ENCODE assay signal across 8 cellular contexts in genomic region chr14:74905595-74906142, GRCh38. TPM values are rescaled to one million over a fixed set of nuclear protein-coding genes. Genes with fewer than 3 reads are reported as not detected.
A peak's percentile ranks its signal among the peaks of the same experiment; 100 is the strongest.
DNase-seq lines count a peak whose midpoint lies in the region; ATAC-seq and TF ChIP-seq lines count a peak whose summit lies in the region.

No MANE protein-coding gene starts in this region.

- intact Hi-C loops in left cardiac atrium (cut with DNase I) (loop anchor here in 1 of 2 donors (5.0 kb wide), 1 partner anchor 43 kb away; no protein-coding TSS in a partner anchor), gastrocnemius medialis (cut with DNase I; ENCODE audit: low total_unique reads) (loop anchor here (1.0 kb wide), 1 partner anchor 44 kb away; no protein-coding TSS in a partner anchor)

- H3K36me3 Mint-ChIP-seq in activated naive CD8-positive, alpha-beta T cell treated with anti-CD3 and anti-CD28 coated beads, Interleukin-2, amount 10 ng/mL, durations not matched to agents 7 days and 5 days = peaks cover 14% of the 10 kb centered on the region

- H3K36me3 ChIP-seq in SU-DHL-6 (ENCODE audit: low read length) (peaks cover 13% of the 10 kb centered on the region), gastrocnemius medialis (peaks cover under 1 to 30% of the 10 kb centered on the region in 2 donors)

- peaks cover 19 to 30% of the 10 kb centered on the region in 2 donors for H3K4me1 ChIP-seq in gastrocnemius medialis

- H3K79me2 ChIP-seq in SU-DHL-6 (ENCODE audit: insufficient read depth, low read length) = no peaks in the 10 kb centered on the region

- H3K9me3 Mint-ChIP-seq in activated naive CD8-positive, alpha-beta T cell treated with anti-CD3 and anti-CD28 coated beads, Interleukin-2, amount 10 ng/mL, durations not matched to agents 7 days and 5 days = no peaks in the 10 kb centered on the region

- no peak for TF ChIP-seq POLR2A in gastrocnemius medialis (IDR thresholded peaks at IDR 0.05)

- no peak overlapping the region for H3K4me2 ChIP-seq in SU-DHL-6 (ENCODE audit: low read depth, low read length, poor library complexity, severe bottlenecking)

- H3K9me3 ChIP-seq in SU-DHL-6 (ENCODE audit: insufficient read depth, low read length) (no peaks in the 10 kb centered on the region), gastrocnemius medialis (no peaks in the 10 kb centered on the region)

- no peak overlapping the region for H3K4me3 Mint-ChIP-seq in activated naive CD8-positive, alpha-beta T cell treated with anti-CD3 and anti-CD28 coated beads, Interleukin-2, amount 10 ng/mL, durations not matched to agents 7 days and 5 days

- no peaks in the 10 kb centered on the region for H3K27me3 Mint-ChIP-seq in activated naive CD8-positive, alpha-beta T cell treated with anti-CD3 and anti-CD28 coated beads, Interleukin-2, amount 10 ng/mL, durations not matched to agents 7 days and 5 days

- POLR2A ChIA-PET in activated naive CD8-positive, alpha-beta T cell treated with anti-CD3 and anti-CD28 coated beads, Interleukin-2, amount 10 ng/mL, durations not matched to agents 7 days and 5 days (lab: Charles Lee) = interaction anchor here (1.0 to 3.2 kb wide), 6 partner anchors 26 to 53 kb away, joined by 3 to 51 read pairs (median 4); partner anchors contain the start of gene PROX2

- H4K20me1 ChIP-seq in SU-DHL-6 (ENCODE audit: low read depth, low read length) = no peaks in the 10 kb centered on the region

- no peak overlapping the region for H2AFZ ChIP-seq in SU-DHL-6 (ENCODE audit: low read depth, low read length, severe bottlenecking)

- in situ Hi-C loops in gastrocnemius medialis (cut with MboI; ENCODE audit: low sequenced_read_pairs in 4 of 4) = no loop called here

- peak overlapping the region; percentile 38 for H3K27ac Mint-ChIP-seq in activated naive CD8-positive, alpha-beta T cell treated with anti-CD3 and anti-CD28 coated beads, Interleukin-2, amount 10 ng/mL, durations not matched to agents 7 days and 5 days

- peak; percentile 97 for TF ChIP-seq CTCF in SU-DHL-6 (IDR thresholded peaks at IDR 0.05; ENCODE audit: insufficient read depth, low read length, poor library complexity, severe bottlenecking)
- peak; percentile 89 to 96 (median 91) for TF ChIP-seq CTCF in gastrocnemius medialis (IDR thresholded peaks at IDR 0.05 in 4 of 5, conservative IDR thresholded peaks at IDR 0.05 in 1 of 5)

- DNase-seq in COR-L47 (lab: John Stamatoyannopoulos, UW) (peak; percentile 34), HT-29 (ENCODE audit: low spot score) (peak; percentile 67), left cardiac atrium (peak; percentile 83), gastrocnemius medialis (peak; percentile 39 to 59), cortex of kidney (lab: John Stamatoyannopoulos, UW) (no peak)
- DNase-seq in activated naive CD8-positive, alpha-beta T cell treated with anti-CD3 and anti-CD28 coated beads, Interleukin-2, amount 10 ng/mL, durations not matched to agents 7 days and 5 days = peak; percentile 82

- H3K27me3 ChIP-seq in SU-DHL-6 (ENCODE audit: low read length) = no peaks in the 10 kb centered on the region
- no peaks in the 10 kb centered on the region for H3K27me3 ChIP-seq in gastrocnemius medialis

- H3K9ac ChIP-seq in SU-DHL-6 (ENCODE audit: low read length) = no peak overlapping the region

- peak; percentile 35 for ATAC-seq in activated naive CD8-positive, alpha-beta T cell treated with anti-CD3 and anti-CD28 coated beads, Interleukin-2, amount 10 ng/mL, durations not matched to agents 7 days and 5 days (ENCODE audit: low read depth)
- ATAC-seq in left cardiac atrium (peak; percentile 53 to 61), gastrocnemius medialis (peak; percentile 34 to 47), GM21717 (IDR thresholded peaks at IDR 0.05; ENCODE audit: unreplicated experiment) (no peak)

- H3K4me1 Mint-ChIP-seq in activated naive CD8-positive, alpha-beta T cell treated with anti-CD3 and anti-CD28 coated beads, Interleukin-2, amount 10 ng/mL, durations not matched to agents 7 days and 5 days = peaks cover 15% of the 10 kb centered on the region

- H3F3A ChIP-seq in SU-DHL-6 (ENCODE audit: insufficient read depth) = peaks cover 21% of the 10 kb centered on the region; the same call in 1 of the 2 replicates

- H3K9me2 ChIP-seq in SU-DHL-6 (replicated peaks; ENCODE audit: insufficient read depth, low read length) = no peaks in the 10 kb centered on the region

- H3K27ac ChIP-seq in SU-DHL-6 (ENCODE audit: low read depth, low read length) (no peak overlapping the region), gastrocnemius medialis (peak overlapping the region in 1 of 4 donors; percentile 29)

- H3K4me3 ChIP-seq in SU-DHL-6 (ENCODE audit: insufficient read depth, low read length, poor library complexity, severe bottlenecking) = no peak overlapping the region
- H3K4me3 ChIP-seq in gastrocnemius medialis = no peak overlapping the region

RNA-seq across cellular contexts. Expression of gene RPS6KL1, which starts 17.4 kb away (rescaled TPM):
- total RNA-seq in HT-29 (2014; rRNA removed; shearing (Covaris generic)) = 9.4 and 17.4 TPM in 2 replicates
- total RNA-seq in activated naive CD8-positive, alpha-beta T cell treated with anti-CD3 and anti-CD28 coated beads, Interleukin-2, amount 10 ng/mL, durations not matched to agents 7 days and 5 days = 1 to 10 TPM; 2.6 to 3.9 TPM
- total RNA-seq in left cardiac atrium (10 to 100 TPM; 11.9 to 15.4 TPM), gastrocnemius medialis (10 to 100 TPM; 11.7 to 34.4 (median 18.7) TPM)

RNA-seq across cellular contexts. Expression of gene DLST, which starts 24.0 kb away (rescaled TPM):
- 31.9 and 35.2 TPM in 2 replicates for total RNA-seq in HT-29 (2014; rRNA removed; shearing (Covaris generic))
- total RNA-seq in activated naive CD8-positive, alpha-beta T cell treated with anti-CD3 and anti-CD28 coated beads, Interleukin-2, amount 10 ng/mL, durations not matched to agents 7 days and 5 days = 100 to 1,000 TPM; 111 to 124 TPM
- total RNA-seq in left cardiac atrium (100 to 1,000 TPM; 133 to 137 TPM), gastrocnemius medialis (100 to 1,000 TPM in 2 of 4 donors, 10 to 100 TPM in 2; 71.3 to 157 (median 105) TPM)

RNA-seq across cellular contexts. Expression of gene PROX2, which starts 29.7 kb away (rescaled TPM):
- total RNA-seq in HT-29 (2014; rRNA removed; shearing (Covaris generic)) = not detected in 2 replicates
- under 1 TPM; 0.28 to 0.69 TPM for total RNA-seq in activated naive CD8-positive, alpha-beta T cell treated with anti-CD3 and anti-CD28 coated beads, Interleukin-2, amount 10 ng/mL, durations not matched to agents 7 days and 5 days
- total RNA-seq in left cardiac atrium (not detected), gastrocnemius medialis (not detected)

RNA-seq across cellular contexts. Expression of gene PGF, which starts 49.7 kb away (rescaled TPM):
- total RNA-seq in HT-29 (2014; rRNA removed; shearing (Covaris generic)) = 1.5 and 1.8 TPM in 2 replicates
- under 1 TPM in 1 of 2 experiments, not detected in 1; 0.28 TPM for total RNA-seq in activated naive CD8-positive, alpha-beta T cell treated with anti-CD3 and anti-CD28 coated beads, Interleukin-2, amount 10 ng/mL, durations not matched to agents 7 days and 5 days
- total RNA-seq in left cardiac atrium = 1 to 10 TPM; 4.6 to 5.0 TPM
- 1 to 10 TPM; 2.2 to 7.8 (median 3.8) TPM for total RNA-seq in gastrocnemius medialis
